In the genomic region with DNA sequence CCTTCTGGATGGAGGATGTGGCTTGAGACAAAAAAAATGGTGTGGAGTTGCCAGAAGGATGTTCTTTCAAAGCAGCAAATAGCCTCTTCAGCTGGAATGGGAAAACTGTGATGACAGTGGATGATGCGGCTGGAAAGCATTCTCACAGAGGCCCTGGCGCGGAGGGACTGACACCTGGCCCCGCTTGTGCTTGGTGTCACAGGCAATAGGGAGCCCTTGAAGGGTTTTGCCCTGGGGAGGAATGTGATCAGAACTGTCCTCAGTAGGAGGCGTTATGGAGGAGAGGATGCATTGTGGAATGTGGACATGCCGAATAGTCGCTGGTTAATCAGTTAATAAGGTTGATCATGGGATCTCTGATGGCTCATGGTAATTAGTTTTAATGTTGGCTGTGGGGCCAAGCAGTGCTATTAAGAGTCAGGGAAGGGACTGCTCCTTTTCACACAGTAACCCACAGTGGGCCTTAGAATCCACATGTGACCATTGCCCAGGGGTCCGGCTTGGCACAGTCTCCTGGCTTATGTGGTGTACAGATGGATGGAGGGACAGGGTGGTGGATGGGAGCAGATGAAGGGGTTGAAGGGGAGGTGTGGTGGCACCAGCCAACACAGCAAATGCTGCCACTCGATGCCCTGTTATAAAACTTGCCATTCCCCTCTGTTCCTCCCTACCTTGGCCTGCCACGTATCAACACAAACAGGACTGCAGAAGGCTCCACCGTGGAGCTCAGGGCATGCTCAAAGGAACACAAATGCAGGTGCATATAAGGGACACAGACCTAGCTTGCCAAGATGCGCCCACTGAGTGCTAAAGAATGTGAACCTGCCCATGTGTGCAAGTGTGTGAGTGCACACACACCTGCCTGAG, we compare ENCODE assay signal across 1 cellular context.
TF ChIP-seq lines count a peak whose summit lies in the region.

No MANE protein-coding gene starts in this region.

TF ChIP-seq in H1, 55 proteins besides CTCF, POLR2A, EP300 and RAD21:
- TF ChIP-seq KDM5A (IDR thresholded peaks at IDR 0.05; ENCODE audit: low read length) (no peak), POLR2AphosphoS5 (IDR thresholded peaks at IDR 0.05; ENCODE audit: low read depth, low read length) (no peak), FOSL1 (IDR thresholded peaks at IDR 0.05; ENCODE audit: insufficient read depth, low read depth, low read length) (no peak), TBP (IDR thresholded peaks at IDR 0.05; ENCODE audit: low read depth, low read length) (no peak), CBX5 (IDR thresholded peaks at IDR 0.05; ENCODE audit: low read depth, low read length) (no peak), NANOG (IDR thresholded peaks at IDR 0.05; ENCODE audit: insufficient read depth, low read depth, low read length, poor library complexity, severe bottlenecking) (no peak), KDM4A (IDR thresholded peaks at IDR 0.05; ENCODE audit: low read depth, low read length, severe bottlenecking) (no peak), CEBPB (IDR thresholded peaks at IDR 0.05; ENCODE audit: low read depth, low read length) (no peak), TAF7 (optimal IDR thresholded peaks at IDR 0.05; ENCODE audit: borderline replicate concordance, low read depth, low read length) (no peak), RFX5 (IDR thresholded peaks at IDR 0.05; ENCODE audit: borderline replicate concordance, low read depth, low read length) (no peak), CTBP2 (IDR thresholded peaks at IDR 0.05; ENCODE audit: borderline replicate concordance, insufficient read depth, insufficient read length, low read length) (no peak), RNF2 (IDR thresholded peaks at IDR 0.05; ENCODE audit: borderline replicate concordance, low read depth, low read length, missing control alignments, poor library complexity, severe bottlenecking) (no peak), SIN3A (conservative IDR thresholded peaks at IDR 0.05 in 1 of 2, IDR thresholded peaks at IDR 0.05 in 1 of 2; ENCODE audit: low read depth in 1 of 2, low read length in 2 of 2) (no peak)
- TF ChIP-seq, protein P1, sequence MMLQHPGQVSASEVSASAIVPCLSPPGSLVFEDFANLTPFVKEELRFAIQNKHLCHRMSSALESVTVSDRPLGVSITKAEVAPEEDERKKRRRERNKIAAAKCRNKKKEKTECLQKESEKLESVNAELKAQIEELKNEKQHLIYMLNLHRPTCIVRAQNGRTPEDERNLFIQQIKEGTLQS (IDR thresholded peaks at IDR 0.05; ENCODE audit: insufficient read depth, low read depth, low read length) = no peak
